33 cellular contexts compared by ENCODE assay signal in genomic region chr14:56945291-56945690, GRCh38.
"Had no signal": no experiment of that assay in that cellular context is flagged by ENCODE, and none has a peak within 500 bp of the region (broad histone marks: within the 10 kb centered on the region; RNA-seq: fewer than 3 reads in every experiment).

No MANE protein-coding gene starts in this region.

- H3K27ac ChIP-seq: adrenal gland, body of pancreas, epithelial cell of prostate, esophagus squamous epithelium, gastroesophageal sphincter, heart right ventricle had no signal

- DNase-seq: activated CD4-positive, alpha-beta memory T cell treated with anti-CD3 and anti-CD28 coated beads for 36 hours; activated CD4-positive, alpha-beta T cell treated with anti-CD3 and anti-CD28 coated beads for 36 hours; activated CD4-positive, alpha-beta T cell treated with anti-CD3 and anti-CD28 coated beads, Interleukin-2, amount 10 ng/mL, durations not matched to agents 24 days and 14 days; activated CD4-positive, CD25-positive, alpha-beta regulatory T cell; activated CD4-positive, CD25-positive, alpha-beta regulatory T cell treated with anti-CD3 and anti-CD28 coated beads, Interleukin-2, amount 50 U/mL, for 72 hours; activated CD8-positive, alpha-beta memory T cell treated with anti-CD3 and anti-CD28 coated beads, Interleukin-2, amount 10 ng/mL, durations not matched to agents 7 days and 5 days; activated CD8-positive, alpha-beta memory T cell treated with anti-CD3 and anti-CD28 coated beads, Interleukin-2, amount 50 U/mL, for 4 hours; activated CD8-positive, alpha-beta T cell treated with anti-CD3 and anti-CD28 coated beads, Interleukin-2, amount 10 ng/mL, durations not matched to agents 7 days and 5 days; activated effector memory CD4-positive, alpha-beta T cell treated with anti-CD3 and anti-CD28 coated beads, Interleukin-2, amount 50 U/mL, for 16 hours; activated naive CD4-positive, alpha-beta T cell treated with anti-CD3 and anti-CD28 coated beads for 36 hours; activated naive CD8-positive, alpha-beta T cell treated with anti-CD3 and anti-CD28 coated beads for 36 hours; activated naive CD8-positive, alpha-beta T cell treated with anti-CD3 and anti-CD28 coated beads, Interleukin-2, amount 50 U/mL, for 24 hours; activated T-cell treated with anti-CD3 and anti-CD28 coated beads, Interleukin-2, amount 50 U/mL, for 1 hour; activated T-cell treated with anti-CD3 and anti-CD28 coated beads, Interleukin-2, amount 50 U/mL, for 48 hours; adrenal gland; amygdala; aorta; body of pancreas; caudate nucleus; cortex of kidney; dermis blood vessel endothelial cell; effector CD4-positive, alpha-beta T cell; effector memory CD8-positive, alpha-beta T cell; esophagus squamous epithelium; foreskin melanocyte; heart right ventricle; T-helper 17 cell; T1000 had no signal

- ATAC-seq: activated CD4-positive, alpha-beta T cell treated with anti-CD3 and anti-CD28 coated beads for 36 hours; activated CD8-positive, alpha-beta memory T cell treated with anti-CD3 and anti-CD28 coated beads, Interleukin-2, amount 10 ng/mL, durations not matched to agents 7 days and 5 days; activated CD8-positive, alpha-beta T cell treated with anti-CD3 and anti-CD28 coated beads, Interleukin-2, amount 10 ng/mL, durations not matched to agents 7 days and 5 days; activated naive CD8-positive, alpha-beta T cell treated with anti-CD3 and anti-CD28 coated beads, Interleukin-2, amount 50 U/mL, for 24 hours; body of pancreas; effector memory CD8-positive, alpha-beta T cell; gastroesophageal sphincter; heart right ventricle; T-helper 17 cell had no signal

- H3K4me1 ChIP-seq: adrenal gland, esophagus squamous epithelium, gastroesophageal sphincter, heart right ventricle had no signal

- H3K4me3 ChIP-seq: adrenal gland, body of pancreas, esophagus squamous epithelium, gastroesophageal sphincter, heart right ventricle had no signal

- FAIRE-seq: colon, endometrium, endothelial cell of umbilical vein had no signal

- H3K27me3 ChIP-seq: body of pancreas, esophagus squamous epithelium, gastroesophageal sphincter had no signal

- H3K36me3 ChIP-seq: adrenal gland, esophagus squamous epithelium, gastroesophageal sphincter, heart right ventricle had no signal

- H3K9me3 ChIP-seq: adrenal gland, body of pancreas, esophagus squamous epithelium, gastroesophageal sphincter had no signal
